ENCODE assay signal across 20 cellular contexts in the genomic region with DNA sequence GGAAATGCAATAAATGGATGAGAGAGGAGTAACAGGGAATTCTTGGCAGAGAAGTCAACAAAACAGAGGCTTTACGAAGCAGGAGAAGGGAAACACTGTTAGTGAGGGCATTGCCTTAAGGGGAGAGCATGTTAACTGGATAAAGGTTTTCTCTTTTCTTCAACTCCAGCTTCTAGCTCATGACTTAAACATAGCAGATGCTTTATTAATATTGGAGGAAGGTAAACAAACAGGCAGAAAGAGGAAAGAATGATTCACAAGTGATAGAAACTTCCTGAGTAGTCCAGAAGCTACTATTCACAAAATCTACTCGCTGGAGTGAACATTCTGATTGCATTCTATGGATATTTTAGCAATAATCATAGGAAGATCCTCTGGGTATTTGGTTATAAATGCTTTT.
"Had no signal": no experiment of that assay in that cellular context is flagged by ENCODE, and none has a peak within 500 bp of the region (broad histone marks: within the 10 kb centered on the region; RNA-seq: fewer than 3 reads in every experiment).

No MANE protein-coding gene starts in this region.

- ATAC-seq: activated CD8-positive, alpha-beta T cell treated with anti-CD3 and anti-CD28 coated beads, Interleukin-2, amount 10 ng/mL, durations not matched to agents 7 days and 5 days; heart right ventricle had no signal

- DNase-seq: activated CD4-positive, alpha-beta T cell treated with anti-CD3 and anti-CD28 coated beads for 1 hour; activated CD4-positive, alpha-beta T cell treated with anti-CD3 and anti-CD28 coated beads, Interleukin-2, amount 50 U/mL, for 1 hour; activated CD8-positive, alpha-beta T cell treated with anti-CD3 and anti-CD28 coated beads, Interleukin-2, amount 10 ng/mL, durations not matched to agents 7 days and 5 days; activated gamma-delta T cell treated with Interleukin-2 at 50 U/mL for 16 hours; activated T-cell treated with anti-CD3 and anti-CD28 coated beads, Interleukin-2, amount 50 U/mL, for 1 hour; anterior cingulate cortex; brain microvascular endothelial cell; central memory CD4-positive, alpha-beta T cell; foreskin fibroblast; heart right ventricle; nephron progenitor cell; occipital lobe; retina; spleen; stimulated activated CD4-positive, alpha-beta T cell treated with anti-CD3 and anti-CD28 coated beads, Interleukin-4, amount 100 ng/mL, for 24 hours; stimulated activated naive CD4-positive, alpha-beta T cell treated with Interleukin-2 at 50 U/mL for 16 hours; T-helper 1 cell had no signal

- H3K27ac ChIP-seq: brain microvascular endothelial cell, coronary artery, heart right ventricle, spleen, thoracic aorta, vagina had no signal

- H3K36me3 ChIP-seq: brain microvascular endothelial cell, heart right ventricle, spleen, thoracic aorta, vagina had no signal

- H3K9me3 ChIP-seq: heart right ventricle, spleen, thoracic aorta, vagina had no signal

- H3K27me3 ChIP-seq: brain microvascular endothelial cell, heart right ventricle, spleen, vagina had no signal

- H3K4me1 ChIP-seq: heart right ventricle, spleen, vagina had no signal

- H3K4me3 ChIP-seq: coronary artery, heart right ventricle, spleen, thoracic aorta, vagina had no signal
